In genomic region chr10:61301560-61301959, GRCh38 we compare ENCODE assay signal across 16 cellular contexts.
DNase-seq lines count a peak whose midpoint lies in the region; ATAC-seq and TF ChIP-seq lines count a peak whose summit lies in the region.
"Had no signal": no experiment of that assay in that cellular context is flagged by ENCODE, and none has a peak within 500 bp of the region (broad histone marks: within the 10 kb centered on the region; RNA-seq: fewer than 3 reads in every experiment).

No MANE protein-coding gene starts in this region.

- H3K4me1 Mint-ChIP-seq in osteocyte (ENCODE audit: unreplicated experiment), result peaks cover 48% of the 10 kb centered on the region

- ATAC-seq in SK-N-SH treated with all-trans-retinoic acid at 6 μM for 48 hours, result no peak
- ATAC-seq in GM18519 (IDR thresholded peaks at IDR 0.05; ENCODE audit: low FRiP score, unreplicated experiment), result no peak
- ATAC-seq in GM19035 (IDR thresholded peaks at IDR 0.05; ENCODE audit: unreplicated experiment), result no peak

- H3K27me3 Mint-ChIP-seq in osteocyte (ENCODE audit: unreplicated experiment), result peaks cover 3% of the 10 kb centered on the region

- H3K4me3 ChIP-seq in fibroblast of the aortic adventitia (ENCODE audit: low read depth, low read length), result no peak overlapping the region
- H3K4me3 ChIP-seq: HAP-1, SK-N-MC had no signal

- H3K27ac Mint-ChIP-seq in osteocyte (ENCODE audit: unreplicated experiment), result peak overlapping the region; percentile 96

- DNase-seq in GM03348 (ENCODE audit: low spot score) (peak; percentile 5), fibroblast of the aortic adventitia (ENCODE audit: low read depth) (peak; percentile 21), osteocyte (ENCODE audit: extremely low spot score, unreplicated experiment) (no peak), medulla oblongata (ENCODE audit: extremely low spot score) (no peak), hypothalamus (lab: John Stamatoyannopoulos, UW) (no peak)
- DNase-seq: GF-D8, KG1, NCI-H146, NCI-H2081 treated with DMSO at 0.1 percent for 48 hours, NCI-H510A, NCI-H82 had no signal

- TF ChIP-seq CTCF in fibroblast of the aortic adventitia (IDR thresholded peaks at IDR 0.05; ENCODE audit: insufficient read depth, low read length), result no peak
- TF ChIP-seq CTCF in osteocyte (IDR thresholded peaks at IDR 0.05), result no peak

- no peak overlapping the region for H3K4me3 Mint-ChIP-seq in osteocyte (ENCODE audit: unreplicated experiment)

- peaks cover 17% of the 10 kb centered on the region for H3K9me3 Mint-ChIP-seq in osteocyte (ENCODE audit: unreplicated experiment)

- H3K36me3 Mint-ChIP-seq in osteocyte (ENCODE audit: unreplicated experiment), result peaks cover 10% of the 10 kb centered on the region

TF ChIP-seq in SK-N-SH treated with all-trans-retinoic acid at 6 μM for 48 hours, 23 proteins besides CTCF, POLR2A, EP300 and RAD21:
- TF ChIP-seq ZNF70 (CRISPR knock-in tag; IDR thresholded peaks at IDR 0.05), result no peak
- TF ChIP-seq TCF4 (CRISPR knock-in tag; IDR thresholded peaks at IDR 0.05; ENCODE audit: borderline replicate concordance), result 0 out of 2 replicates have a peak, but pooled peaks have one; percentile 14
- TF ChIP-seq ZNF8 (CRISPR knock-in tag; IDR thresholded peaks at IDR 0.05), result no peak
- no peak for TF ChIP-seq RARB (CRISPR knock-in tag; IDR thresholded peaks at IDR 0.05)
- TF ChIP-seq CREB5 (CRISPR knock-in tag; IDR thresholded peaks at IDR 0.05; ENCODE audit: low read depth), result no peak
- no peak for TF ChIP-seq CSDC2 (CRISPR knock-in tag; IDR thresholded peaks at IDR 0.05)

Comparison
In these comparisons a context has a peak if more than half of its experiments do, and no peak if none do; other contexts are left out.
1. DNase-seq: peak in GM03348 (single experiment) and fibroblast of the aortic adventitia (single experiment); none in osteocyte (single experiment), medulla oblongata (single experiment) and hypothalamus (0 of 51).